1 cellular context compared by ENCODE assay signal in the genomic region with DNA sequence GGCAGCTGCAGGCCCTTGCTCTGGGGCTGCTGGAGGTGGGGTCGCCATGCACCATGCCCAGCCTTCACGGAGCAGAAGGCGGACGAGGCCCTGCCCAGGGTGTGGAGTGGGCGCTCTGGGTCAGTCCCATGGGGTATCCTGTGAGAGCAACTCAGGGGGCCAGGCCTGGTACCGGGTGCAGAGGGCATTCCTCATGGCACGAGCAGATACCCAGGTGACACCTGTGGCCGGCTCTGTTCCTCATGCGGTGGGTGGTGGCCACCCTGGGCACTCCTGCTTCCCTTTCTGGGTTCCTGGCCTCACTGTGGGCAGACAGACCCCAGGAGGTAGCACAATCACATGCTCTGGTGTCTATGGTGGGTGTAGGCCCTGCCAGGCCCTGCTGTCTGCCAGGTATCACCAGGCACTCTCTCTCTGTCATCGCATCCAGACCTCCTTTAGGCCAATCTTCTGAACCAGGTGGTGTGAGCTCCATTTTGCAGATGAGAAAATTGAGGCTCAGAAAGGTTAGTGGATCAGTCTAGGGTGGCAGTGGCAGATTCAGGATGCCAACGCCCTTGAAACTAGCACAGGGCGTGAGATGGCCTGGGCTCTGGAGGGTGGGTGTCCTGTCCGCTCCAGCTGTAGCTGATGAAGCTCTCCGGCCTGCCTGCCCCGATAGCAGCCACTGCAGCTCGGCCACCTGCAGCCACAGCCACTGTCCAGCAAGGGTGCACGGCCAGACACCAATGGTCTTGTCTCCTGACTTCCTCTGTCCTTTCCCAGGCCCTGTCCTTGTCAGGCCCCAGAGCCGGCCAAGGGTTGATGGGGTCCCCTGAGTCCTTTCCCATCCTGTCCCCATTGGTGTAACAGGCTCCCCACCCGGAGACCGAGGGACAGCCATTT.
TF ChIP-seq lines count a peak whose summit lies in the region.

No MANE protein-coding gene starts in this region.

TF ChIP-seq in H1, 55 proteins besides CTCF, POLR2A, EP300 and RAD21:
- TF ChIP-seq CHD7 (IDR thresholded peaks at IDR 0.05; ENCODE audit: insufficient replicate concordance, low read length) (no peak), EGR1 (IDR thresholded peaks at IDR 0.05; ENCODE audit: borderline replicate concordance, low read depth, low read length) (no peak), BACH1 (IDR thresholded peaks at IDR 0.05; ENCODE audit: low read length) (no peak), SIX5 (IDR thresholded peaks at IDR 0.05; ENCODE audit: low read depth, low read length) (no peak), KDM5A (IDR thresholded peaks at IDR 0.05; ENCODE audit: low read length) (no peak), RXRA (IDR thresholded peaks at IDR 0.05; ENCODE audit: insufficient read depth, low read depth, low read length) (no peak), HDAC2 (IDR thresholded peaks at IDR 0.05; ENCODE audit: borderline replicate concordance in 1 of 2, low read depth in 2 of 2, low read length in 2 of 2) (no peak), CBX5 (IDR thresholded peaks at IDR 0.05; ENCODE audit: low read depth, low read length) (no peak), KDM1A (IDR thresholded peaks at IDR 0.05; ENCODE audit: borderline replicate concordance, low read length) (no peak), NRF1 (IDR thresholded peaks at IDR 0.05; ENCODE audit: low read depth, low read length) (no peak), CEBPB (IDR thresholded peaks at IDR 0.05; ENCODE audit: low read depth, low read length) (no peak), SP2 (IDR thresholded peaks at IDR 0.05; ENCODE audit: low read length) (no peak), TEAD4 (IDR thresholded peaks at IDR 0.05; ENCODE audit: low read depth, low read length) (no peak), ATF3 (IDR thresholded peaks at IDR 0.05; ENCODE audit: insufficient read depth, low read depth, low read length) (no peak), JUND (IDR thresholded peaks at IDR 0.05; ENCODE audit: low read length) (no peak), POU5F1 (IDR thresholded peaks at IDR 0.05; ENCODE audit: low read depth, low read length) (no peak)
- TF ChIP-seq, protein P1, sequence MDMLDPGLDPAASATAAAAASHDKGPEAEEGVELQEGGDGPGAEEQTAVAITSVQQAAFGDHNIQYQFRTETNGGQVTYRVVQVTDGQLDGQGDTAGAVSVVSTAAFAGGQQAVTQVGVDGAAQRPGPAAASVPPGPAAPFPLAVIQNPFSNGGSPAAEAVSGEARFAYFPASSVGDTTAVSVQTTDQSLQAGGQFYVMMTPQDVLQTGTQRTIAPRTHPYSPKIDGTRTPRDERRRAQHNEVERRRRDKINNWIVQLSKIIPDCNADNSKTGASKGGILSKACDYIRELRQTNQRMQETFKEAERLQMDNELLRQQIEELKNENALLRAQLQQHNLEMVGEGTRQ (IDR thresholded peaks at IDR 0.05; ENCODE audit: low read length): no peak
